In genomic region chr4:120688791-120689190, GRCh38 we compare ENCODE assay signal across 7 cellular contexts.
"Had no signal": no experiment of that assay in that cellular context is flagged by ENCODE, and none has a peak within 500 bp of the region (broad histone marks: within the 10 kb centered on the region; RNA-seq: fewer than 3 reads in every experiment).

No MANE protein-coding gene starts in this region.

- H3K4me3 ChIP-seq: GM23338 had no signal

- H3K4me3 Mint-ChIP-seq: GM23338, H9 had no signal

- FAIRE-seq: H1, H54, HTR-8/SVneo had no signal

- DNase-seq: H9, HCEC 1CT, IMR-90 had no signal

- H3K27ac Mint-ChIP-seq: H9 had no signal

- H3K9me3 Mint-ChIP-seq: GM23338, H9 had no signal
